Comparison of ENCODE assay signal across 11 cellular contexts in genomic region chr22:46970411-46971123, GRCh38.
DNase-seq lines count a peak whose midpoint lies in the region; ATAC-seq and TF ChIP-seq lines count a peak whose summit lies in the region.
"Had no signal": no experiment of that assay in that cellular context is flagged by ENCODE, and none has a peak within 500 bp of the region (broad histone marks: within the 10 kb centered on the region; RNA-seq: fewer than 3 reads in every experiment).

No MANE protein-coding gene starts in this region.

- H3K4me1 Mint-ChIP-seq in CD14-positive monocyte, result peaks cover 13% of the 10 kb centered on the region
- peaks cover 20% of the 10 kb centered on the region for H3K4me1 Mint-ChIP-seq in activated naive CD8-positive, alpha-beta T cell (ENCODE audit: low read depth)

- H3K4me3 ChIP-seq in psoas muscle (no peak overlapping the region), WERI-Rb-1 (ENCODE audit: low read depth, low read length) (no peak overlapping the region)
- H3K4me3 ChIP-seq: mucosa of descending colon had no signal

- peak overlapping the region in 5 of 7 donors; percentile 9 to 75 (median 54) for H3K27ac Mint-ChIP-seq in CD14-positive monocyte
- H3K27ac Mint-ChIP-seq in activated naive CD8-positive, alpha-beta T cell, result peak overlapping the region; percentile 61
- H3K27ac Mint-ChIP-seq: T-helper 1 cell treated with Interleukin-12 subunit alpha and Interleukin-12 subunit beta and Interleukin-4 antibody, amounts not matched to agents 30 μg/mL and 1 μg/mL, for 36 hours had no signal

- H3K27ac ChIP-seq in psoas muscle, result peak overlapping the region; percentile 36
- no peak overlapping the region for H3K27ac ChIP-seq in WERI-Rb-1

- peak; percentile 66 for ATAC-seq in left ventricle myocardium superior
- ATAC-seq in psoas muscle, result no peak
- no peak for ATAC-seq in HG02642 (IDR thresholded peaks at IDR 0.05; ENCODE audit: poor library complexity, unreplicated experiment)
- no peak for ATAC-seq in HG02938 (IDR thresholded peaks at IDR 0.05; ENCODE audit: unreplicated experiment)
- no peak for ATAC-seq in GM18517 (IDR thresholded peaks at IDR 0.05; ENCODE audit: unreplicated experiment)

- H3K9me3 Mint-ChIP-seq in CD14-positive monocyte, result peaks cover 0 to 3% (median 1%) of the 10 kb centered on the region in 7 donors
- H3K9me3 Mint-ChIP-seq in activated naive CD8-positive, alpha-beta T cell (ENCODE audit: low read depth), result no peaks in the 10 kb centered on the region
- H3K9me3 Mint-ChIP-seq: T-helper 1 cell treated with Interleukin-12 subunit alpha and Interleukin-12 subunit beta and Interleukin-4 antibody, amounts not matched to agents 30 μg/mL and 1 μg/mL, for 36 hours had no signal

- intact Hi-C loops in CD14-positive monocyte (cut with micrococcal nuclease) (no loop called here), left ventricle myocardium superior (cut with micrococcal nuclease) (no loop called here), psoas muscle (cut with DNase I) (no loop called here)

- TF ChIP-seq CTCF in CD14-positive monocyte (IDR thresholded peaks at IDR 0.05) (no peak), psoas muscle (IDR thresholded peaks at IDR 0.05) (no peak), WERI-Rb-1 (IDR thresholded peaks at IDR 0.05; ENCODE audit: low read depth, low read length) (no peak)

- H3K4me1 ChIP-seq in psoas muscle, result no peaks in the 10 kb centered on the region

- H3K36me3 ChIP-seq in psoas muscle (ENCODE audit: insufficient read depth in 1 of 2, low read depth in 1 of 2) (peaks cover 0 to 6% of the 10 kb centered on the region in 2 donors), WERI-Rb-1 (no peaks in the 10 kb centered on the region; the same call in none of the 2 replicates)
- H3K36me3 ChIP-seq: BE2C had no signal

- DNase-seq in CD14-positive monocyte (ENCODE audit: low spot score) (no peak), left ventricle myocardium superior (no peak), psoas muscle (peak in 1 of 2 donors; percentile 32), WERI-Rb-1 (no peak)

- no peaks in the 10 kb centered on the region for H3K9me3 ChIP-seq in psoas muscle
- H3K9me3 ChIP-seq in WERI-Rb-1 (ENCODE audit: severe bottlenecking), result no peaks in the 10 kb centered on the region
- H3K9me3 ChIP-seq: BE2C, mucosa of descending colon had no signal

- no peak overlapping the region for H3K4me3 Mint-ChIP-seq in CD14-positive monocyte
- no peak overlapping the region for H3K4me3 Mint-ChIP-seq in activated naive CD8-positive, alpha-beta T cell
- H3K4me3 Mint-ChIP-seq: T-helper 1 cell treated with Interleukin-12 subunit alpha and Interleukin-12 subunit beta and Interleukin-4 antibody, amounts not matched to agents 30 μg/mL and 1 μg/mL, for 36 hours had no signal

- 72 to 78% (median 73%) methylated on average over 14 of the region's 14 CpGs for WGBS in psoas muscle, 3 donors

- peaks cover 0 to 2% (median 0%) of the 10 kb centered on the region in 3 donors for H3K27me3 Mint-ChIP-seq in CD14-positive monocyte (ENCODE audit: low read depth in 3 of 3)
- H3K27me3 Mint-ChIP-seq in activated naive CD8-positive, alpha-beta T cell, result no peaks in the 10 kb centered on the region

- H3K27me3 ChIP-seq in psoas muscle (ENCODE audit: insufficient read depth in 3 of 3, low read length in 2 of 3), result no peaks in the 10 kb centered on the region
- H3K27me3 ChIP-seq in WERI-Rb-1 (ENCODE audit: insufficient read depth, low read depth, severe bottlenecking), result no peaks in the 10 kb centered on the region
- H3K27me3 ChIP-seq: BE2C had no signal

- peaks cover 31 to 47% of the 10 kb centered on the region in 2 donors for H3K36me3 Mint-ChIP-seq in CD14-positive monocyte
- no peaks in the 10 kb centered on the region for H3K36me3 Mint-ChIP-seq in activated naive CD8-positive, alpha-beta T cell
